1 cellular context compared by ENCODE assay signal in genomic region chr7:33757563-33758165, GRCh38.
TF ChIP-seq lines count a peak whose summit lies in the region.

No MANE protein-coding gene starts in this region.

TF ChIP-seq in HepG2, 621 proteins besides CTCF, POLR2A, EP300 and RAD21 (continued from another document):
- TF ChIP-seq CERS6 (CRISPR knock-in tag; IDR thresholded peaks at IDR 0.05) (no peak), ZFP1 (CRISPR knock-in tag; IDR thresholded peaks at IDR 0.05) (no peak), ZNF556 (CRISPR knock-in tag; IDR thresholded peaks at IDR 0.05; ENCODE audit: borderline replicate concordance) (no peak), ZBTB7A (CRISPR knock-in tag; IDR thresholded peaks at IDR 0.05) (no peak), CREB1 (IDR thresholded peaks at IDR 0.05) (no peak), CREB1 (CRISPR knock-in tag; IDR thresholded peaks at IDR 0.05) (no peak), NR0B2 (CRISPR knock-in tag; IDR thresholded peaks at IDR 0.05) (no peak), ZNF33A (CRISPR knock-in tag; IDR thresholded peaks at IDR 0.05; ENCODE audit: borderline replicate concordance) (no peak), CEBPB (IDR thresholded peaks at IDR 0.05; ENCODE audit: borderline replicate concordance, low read depth, low read length) (0 out of 2 replicates have a peak, but pooled peaks have one; percentile 1), ZNF263 (CRISPR knock-in tag; IDR thresholded peaks at IDR 0.05) (no peak), STAG1 (CRISPR knock-in tag; IDR thresholded peaks at IDR 0.05) (peak; percentile 42), ZNF430 (CRISPR knock-in tag; IDR thresholded peaks at IDR 0.05) (no peak), ASH2L (IDR thresholded peaks at IDR 0.05; ENCODE audit: insufficient read length, low read depth, low read length) (no peak), ZNF280D (CRISPR knock-in tag; IDR thresholded peaks at IDR 0.05) (no peak), ATF4 (CRISPR knock-in tag; IDR thresholded peaks at IDR 0.05) (no peak), SRSF9 (IDR thresholded peaks at IDR 0.05; ENCODE audit: borderline replicate concordance, insufficient read depth, low read depth, low read length, poor library complexity, severe bottlenecking) (no peak), ZNF713 (CRISPR knock-in tag; IDR thresholded peaks at IDR 0.05) (no peak)
